Comparison of ENCODE assay signal across 16 cellular contexts in the genomic region with DNA sequence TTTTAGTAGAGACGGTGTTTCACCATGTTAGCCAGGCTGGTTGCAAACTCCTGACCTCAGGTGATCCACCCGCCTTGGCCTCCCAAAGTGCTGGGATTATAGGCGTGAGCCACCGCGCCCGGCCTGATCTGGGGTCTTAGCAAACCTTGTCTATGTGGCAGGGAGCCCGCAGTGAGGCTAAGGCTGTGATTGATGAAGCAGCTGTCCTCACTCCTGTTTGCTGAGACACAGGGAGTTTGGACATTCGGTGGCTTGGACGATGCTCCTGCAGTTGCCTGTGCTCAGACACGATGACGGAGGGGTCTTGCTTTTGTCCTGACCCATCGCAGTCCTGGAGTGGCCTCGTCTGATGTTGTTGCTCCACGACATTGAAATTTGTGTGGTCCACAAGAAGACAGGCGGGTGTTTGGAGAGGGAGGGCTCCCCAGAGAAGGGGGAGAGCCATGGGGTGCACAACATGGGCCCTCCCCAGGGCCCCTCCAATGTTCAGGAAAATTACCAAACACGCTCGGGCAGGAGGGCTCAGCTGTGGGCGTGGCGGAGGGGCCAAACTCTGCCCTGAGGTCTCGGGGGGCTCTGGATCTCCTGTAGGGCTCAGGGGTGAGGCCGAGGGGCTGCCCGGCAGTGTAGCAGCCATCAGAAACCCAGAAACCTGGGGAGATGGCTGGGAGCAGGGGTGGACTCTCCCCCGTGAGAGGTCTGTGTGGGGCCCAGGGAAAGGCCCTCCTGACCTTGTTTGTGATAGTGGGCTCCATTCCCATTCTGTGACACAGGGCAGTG.
"Had no signal": no experiment of that assay in that cellular context is flagged by ENCODE, and none has a peak within 500 bp of the region (broad histone marks: within the 10 kb centered on the region; RNA-seq: fewer than 3 reads in every experiment).

No MANE protein-coding gene starts in this region.

- DNase-seq: activated CD4-positive, alpha-beta T cell treated with anti-CD3 and anti-CD28 coated beads, Interleukin-2, amount 10 ng/mL, durations not matched to agents 7 days and 5 days; activated effector memory CD4-positive, alpha-beta T cell treated with anti-CD3 and anti-CD28 coated beads, Interleukin-2, amount 50 U/mL, for 16 hours; activated naive CD4-positive, alpha-beta T cell treated with anti-CD3 and anti-CD28 coated beads, Interleukin-2, amount 50 U/mL, for 16 hours; activated T-cell treated with anti-CD3 and anti-CD28 coated beads, Interleukin-2, amount 50 U/mL, for 72 hours; adrenal gland; effector CD8-positive, alpha-beta T cell; immature natural killer cell; naive thymus-derived CD8-positive, alpha-beta T cell; stomach had no signal

- H3K27ac Mint-ChIP-seq: activated CD4-positive, alpha-beta T cell treated with anti-CD3 and anti-CD28 coated beads, Interleukin-2, amount 10 ng/mL, durations not matched to agents 7 days and 5 days; activated T-cell treated with anti-CD3 and anti-CD28 coated beads, Interleukin-2, amount 50 U/mL, for 72 hours; dendritic cell treated with granulocyte-macrophage colony-stimulating factor and Interleukin-4, amounts not matched to agents 40 ng/mL and 50 ng/mL, for 4 days; immature natural killer cell; type B pancreatic cell had no signal

- H3K9me3 ChIP-seq: adrenal gland, esophagus muscularis mucosa, gastroesophageal sphincter, prostate gland, right atrium auricular region, stomach had no signal

- H3K27me3 ChIP-seq: adrenal gland, right atrium auricular region had no signal

- H3K9me3 Mint-ChIP-seq: activated CD4-positive, alpha-beta T cell treated with anti-CD3 and anti-CD28 coated beads, Interleukin-2, amount 10 ng/mL, durations not matched to agents 7 days and 5 days; activated T-cell treated with anti-CD3 and anti-CD28 coated beads, Interleukin-2, amount 50 U/mL, for 72 hours; dendritic cell treated with granulocyte-macrophage colony-stimulating factor and Interleukin-4, amounts not matched to agents 40 ng/mL and 50 ng/mL, for 4 days; immature natural killer cell; naive thymus-derived CD8-positive, alpha-beta T cell; type B pancreatic cell had no signal

- H3K36me3 Mint-ChIP-seq: immature natural killer cell; naive thymus-derived CD8-positive, alpha-beta T cell; type B pancreatic cell had no signal

- H3K36me3 ChIP-seq: adrenal gland, esophagus muscularis mucosa, gastroesophageal sphincter, prostate gland, right atrium auricular region, stomach had no signal

- H3K27me3 Mint-ChIP-seq: naive thymus-derived CD8-positive, alpha-beta T cell; type B pancreatic cell had no signal

- H3K4me3 ChIP-seq: adrenal gland, esophagus muscularis mucosa, gastroesophageal sphincter, prostate gland, right atrium auricular region, skin epidermis, stomach had no signal

- H3K4me3 Mint-ChIP-seq: activated CD4-positive, alpha-beta T cell treated with anti-CD3 and anti-CD28 coated beads, Interleukin-2, amount 10 ng/mL, durations not matched to agents 7 days and 5 days; activated T-cell treated with anti-CD3 and anti-CD28 coated beads, Interleukin-2, amount 50 U/mL, for 72 hours; dendritic cell treated with granulocyte-macrophage colony-stimulating factor and Interleukin-4, amounts not matched to agents 40 ng/mL and 50 ng/mL, for 4 days; immature natural killer cell; naive thymus-derived CD8-positive, alpha-beta T cell; type B pancreatic cell had no signal

- H3K4me1 ChIP-seq: prostate gland had no signal
